6 cellular contexts compared by ENCODE assay signal in the genomic region with DNA sequence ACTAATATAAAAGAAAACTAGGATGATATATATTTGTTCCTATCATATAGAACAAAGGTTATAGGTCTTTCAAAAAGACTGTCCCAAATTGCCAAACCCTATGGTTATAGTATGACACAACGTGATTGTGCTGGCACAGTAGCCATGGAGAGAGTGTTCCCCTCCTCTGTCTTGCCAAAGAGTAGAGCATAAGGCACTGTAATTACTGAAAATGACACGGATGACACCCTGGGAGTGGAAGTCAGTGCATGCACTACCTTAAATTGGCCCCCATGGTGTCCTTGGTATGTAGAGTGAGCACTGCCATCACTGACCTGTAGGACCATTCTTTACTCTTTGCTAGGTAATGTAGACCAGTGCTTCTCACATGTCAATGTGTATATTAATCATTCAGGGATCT. TPM values are rescaled to one million over a fixed set of nuclear protein-coding genes. Genes with fewer than 3 reads are reported as not detected.
"Had no signal": no experiment of that assay in that cellular context is flagged by ENCODE, and none has a peak within 500 bp of the region (broad histone marks: within the 10 kb centered on the region; RNA-seq: fewer than 3 reads in every experiment).

No MANE protein-coding gene starts in this region.

RNA-seq across cellular contexts. Expression of gene OR2A1, which starts 7.1 kb away (rescaled TPM):
- total RNA-seq: HepG2, HT-29, HT1080, IMR-90, K562 had no signal
- polyA plus RNA-seq: HepG2, IgD-negative memory B cell, IMR-90, K562 had no signal

RNA-seq across cellular contexts. Expression of gene CTAGE8, which starts 36.1 kb away (rescaled TPM):
- total RNA-seq: HepG2, HT-29, HT1080, IMR-90 had no signal
- polyA plus RNA-seq: HepG2, IMR-90 had no signal

RNA-seq across cellular contexts. Expression of gene OR2A7, which starts 40.6 kb away (rescaled TPM):
- total RNA-seq: HepG2, HT1080, IMR-90, K562 had no signal
- polyA plus RNA-seq: HepG2, IMR-90 had no signal
